Comparison of ENCODE assay signal across 14 cellular contexts in genomic region chr16:51137097-51137496, GRCh38. TPM values are rescaled to one million over a fixed set of nuclear protein-coding genes. Genes with fewer than 3 reads are reported as not detected.
"Had no signal": no experiment of that assay in that cellular context is flagged by ENCODE, and none has a peak within 500 bp of the region (broad histone marks: within the 10 kb centered on the region; RNA-seq: fewer than 3 reads in every experiment).

No MANE protein-coding gene starts in this region.

- H3K4me3 Mint-ChIP-seq: activated CD4-positive, alpha-beta memory T cell treated with anti-CD3 and anti-CD28 coated beads, Interleukin-2, amount 10 ng/mL, durations not matched to agents 7 days and 5 days; activated naive CD8-positive, alpha-beta T cell treated with anti-CD3 and anti-CD28 coated beads, Interleukin-2, amount 10 ng/mL, durations not matched to agents 7 days and 5 days; memory B cell; nephron; T-helper 2 cell treated with Interferon-gamma antibody and Interleukin-4, amounts not matched to agents 5 μg/mL and 100 μg/mL, for 36 hours had no signal

- DNase-seq: activated CD4-positive, alpha-beta memory T cell treated with anti-CD3 and anti-CD28 coated beads, Interleukin-2, amount 10 ng/mL, durations not matched to agents 7 days and 5 days; activated naive CD8-positive, alpha-beta T cell treated with anti-CD3 and anti-CD28 coated beads, Interleukin-2, amount 10 ng/mL, durations not matched to agents 7 days and 5 days; activated T-cell treated with anti-CD3 and anti-CD28 coated beads, Interleukin-2, amount 50 U/mL, for 48 hours; central memory CD4-positive, alpha-beta T cell; effector CD8-positive, alpha-beta T cell had no signal

- H3K4me1 Mint-ChIP-seq: activated CD4-positive, alpha-beta memory T cell treated with anti-CD3 and anti-CD28 coated beads, Interleukin-2, amount 10 ng/mL, durations not matched to agents 7 days and 5 days; memory B cell had no signal

- H3K4me1 ChIP-seq: ascending aorta had no signal

- H3K36me3 Mint-ChIP-seq: activated naive CD8-positive, alpha-beta T cell treated with anti-CD3 and anti-CD28 coated beads, Interleukin-2, amount 10 ng/mL, durations not matched to agents 7 days and 5 days; memory B cell had no signal

- H3K36me3 ChIP-seq: ascending aorta, gastroesophageal sphincter, tibial nerve had no signal

- H3K27ac Mint-ChIP-seq: activated CD4-positive, alpha-beta memory T cell treated with anti-CD3 and anti-CD28 coated beads, Interleukin-2, amount 10 ng/mL, durations not matched to agents 7 days and 5 days; activated naive CD8-positive, alpha-beta T cell treated with anti-CD3 and anti-CD28 coated beads, Interleukin-2, amount 10 ng/mL, durations not matched to agents 7 days and 5 days; memory B cell; nephron; T-helper 2 cell treated with Interferon-gamma antibody and Interleukin-4, amounts not matched to agents 5 μg/mL and 100 μg/mL, for 36 hours had no signal

- ATAC-seq: gastroesophageal sphincter had no signal

- H3K9me3 Mint-ChIP-seq: activated CD4-positive, alpha-beta memory T cell treated with anti-CD3 and anti-CD28 coated beads, Interleukin-2, amount 10 ng/mL, durations not matched to agents 7 days and 5 days; memory B cell; nephron; T-helper 2 cell treated with Interferon-gamma antibody and Interleukin-4, amounts not matched to agents 5 μg/mL and 100 μg/mL, for 36 hours had no signal

- H3K9me3 ChIP-seq: ascending aorta, gastroesophageal sphincter, tibial nerve had no signal

- H3K27ac ChIP-seq: ascending aorta, coronary artery, gastroesophageal sphincter, hepatocyte, tibial nerve had no signal

- H3K4me3 ChIP-seq: ascending aorta, coronary artery, gastroesophageal sphincter, hepatocyte, tibial nerve had no signal

RNA-seq across cellular contexts. Expression of gene SALL1, which starts 14.0 kb away (rescaled TPM):
- total RNA-seq: activated CD4-positive, alpha-beta memory T cell treated with anti-CD3 and anti-CD28 coated beads, Interleukin-2, amount 10 ng/mL, durations not matched to agents 7 days and 5 days; activated naive CD8-positive, alpha-beta T cell treated with anti-CD3 and anti-CD28 coated beads, Interleukin-2, amount 10 ng/mL, durations not matched to agents 7 days and 5 days; ascending aorta; gastroesophageal sphincter; skeletal muscle tissue had no signal
